In genomic region chr7:50431316-50431715, GRCh38 we compare ENCODE assay signal across 21 cellular contexts. TPM values are rescaled to one million over a fixed set of nuclear protein-coding genes. Genes with fewer than 3 reads are reported as not detected.
DNase-seq lines count a peak whose midpoint lies in the region; ATAC-seq and TF ChIP-seq lines count a peak whose summit lies in the region.
"Had no signal": no experiment of that assay in that cellular context is flagged by ENCODE, and none has a peak within 500 bp of the region (broad histone marks: within the 10 kb centered on the region; RNA-seq: fewer than 3 reads in every experiment).

No MANE protein-coding gene starts in this region.

- peaks cover 6% of the 10 kb centered on the region; the same call in 1 of the 2 replicates for H3F3A ChIP-seq in PC-9 (ENCODE audit: insufficient read depth, low read depth)

- TF ChIP-seq CTCF in LNCaP clone FGC (IDR thresholded peaks at IDR 0.05; ENCODE audit: control insufficient read depth, extremely low read depth, insufficient read depth) (no peak), fibroblast of mammary gland (conservative IDR thresholded peaks at IDR 0.05; ENCODE audit: control insufficient read depth, insufficient read depth, low read depth, low read length) (no peak), PC-9 (conservative IDR thresholded peaks at IDR 0.05) (no peak)

- no peak overlapping the region for H2AFZ ChIP-seq in PC-9
- H2AFZ ChIP-seq: GM23248 had no signal

- POLR2A ChIA-PET in PC-9 (lab: Charles Lee; ENCODE audit: unreplicated experiment): no interaction called here

- BruUV-seq in PC-9 (replicated peaks; lab: Mats Ljungman, UMichigan): no TSS peak

- ATAC-seq in GM21717 (IDR thresholded peaks at IDR 0.05; ENCODE audit: unreplicated experiment): no peak
- ATAC-seq: A549, HCT116 had no signal

- no peaks in the 10 kb centered on the region for H3K9me3 ChIP-seq in PC-9 (ENCODE audit: insufficient read depth, low read depth)
- H3K9me3 ChIP-seq: A549; BE2C; BLaER1 treated with 17β-estradiol and CSF1 and Interleukin-3, amounts not matched to agents 10 nM and 100 nM had no signal

- H3K36me3 ChIP-seq in PC-9 (ENCODE audit: low read depth): no peaks in the 10 kb centered on the region
- H3K36me3 ChIP-seq: BE2C had no signal

- no peaks in the 10 kb centered on the region; the same call in 1 of the 2 replicates for H3K9me2 ChIP-seq in PC-9 (ENCODE audit: insufficient read depth)

- no peak overlapping the region for H3K27ac ChIP-seq in PC-9
- H3K27ac ChIP-seq: A549; BLaER1 treated with 17β-estradiol and CSF1 and Interleukin-3, amounts not matched to agents 10 nM and 100 nM; GM23248 had no signal

- H3K79me2 ChIP-seq in PC-9 (ENCODE audit: low read depth): no peaks in the 10 kb centered on the region

- no peak overlapping the region for H3K4me3 ChIP-seq in LNCaP clone FGC (ENCODE audit: low read depth, low read length)
- no peak overlapping the region for H3K4me3 ChIP-seq in fibroblast of mammary gland (ENCODE audit: control insufficient read depth, low read depth, low read length)
- no peak overlapping the region for H3K4me3 ChIP-seq in PC-9
- H3K4me3 ChIP-seq: A549; BLaER1 treated with 17β-estradiol and CSF1 and Interleukin-3, amounts not matched to agents 10 nM and 100 nM; GM23248 had no signal

- in situ Hi-C loops in G401 (cut with HindIII; ENCODE audit: low sequenced_read_pairs): no loop called here

- peak; percentile 63 for DNase-seq in G401 (ENCODE audit: low spot score)
- peak; percentile 6 for DNase-seq in LNCaP clone FGC (ENCODE audit: low read depth)
- peak; percentile 30 for DNase-seq in NCI-H446 treated with DMSO at 0.1 percent for 48 hours (lab: John Stamatoyannopoulos, UW)
- DNase-seq in fibroblast of mammary gland (ENCODE audit: low read depth): peak; percentile 10
- no peak for DNase-seq in PC-9
- no peak for DNase-seq in activated CD4-positive, alpha-beta T cell treated with anti-CD3 and anti-CD28 coated beads for 4 hours
- DNase-seq: 8988T; ACHN; AML-193; BE2C; Calu3; CD4-positive, alpha-beta T cell; CD8-positive, alpha-beta memory T cell; DMS53; DMS79 treated with DMSO at 0.1 percent for 48 hours; GM23248; H7 had no signal

- peaks cover 5% of the 10 kb centered on the region; the same call in 1 of the 2 replicates for H3K27me3 ChIP-seq in PC-9 (ENCODE audit: insufficient read depth, low read depth)
- H3K27me3 ChIP-seq: BE2C; BLaER1 treated with 17β-estradiol and CSF1 and Interleukin-3, amounts not matched to agents 10 nM and 100 nM had no signal

- intact Hi-C loops in PC-9 (cut with micrococcal nuclease; ENCODE audit: unreplicated experiment): no loop called here

- H4K20me1 ChIP-seq in PC-9 (ENCODE audit: insufficient read depth): no peaks in the 10 kb centered on the region
- H4K20me1 ChIP-seq: BLaER1 treated with 17β-estradiol and CSF1 and Interleukin-3, amounts not matched to agents 10 nM and 100 nM had no signal

- no peak overlapping the region for H3K4me2 ChIP-seq in PC-9
- H3K4me2 ChIP-seq: A549; BLaER1 treated with 17β-estradiol and CSF1 and Interleukin-3, amounts not matched to agents 10 nM and 100 nM had no signal

- H3K4me1 ChIP-seq in PC-9 (replicated peaks; ENCODE audit: insufficient read depth): peaks cover 7% of the 10 kb centered on the region
- H3K4me1 ChIP-seq: BE2C had no signal

- CTCF ChIA-PET in PC-9 (lab: Charles Lee): no interaction called here

RNA-seq across cellular contexts. Expression of gene FIGNL1, which starts 18.8 kb away (rescaled TPM):
- 17.2 and 21.4 TPM in 2 replicates for total RNA-seq in G401 (2014; rRNA removed; shearing (Covaris generic))
- 18.7 and 25.7 TPM in 2 replicates for total RNA-seq in PC-9 (2021)

Comparison
In these comparisons a context has a peak if more than half of its experiments do, and no peak if none do; other contexts are left out.
1. DNase-seq: peak in G401 (single experiment), LNCaP clone FGC (single experiment), NCI-H446 treated with DMSO at 0.1 percent for 48 hours (single experiment) and fibroblast of mammary gland (single experiment); none in PC-9 (0 of 2) and activated CD4-positive, alpha-beta T cell treated with anti-CD3 and anti-CD28 coated beads for 4 hours (0 of 2).